8 cellular contexts compared by ENCODE assay signal in the genomic region with DNA sequence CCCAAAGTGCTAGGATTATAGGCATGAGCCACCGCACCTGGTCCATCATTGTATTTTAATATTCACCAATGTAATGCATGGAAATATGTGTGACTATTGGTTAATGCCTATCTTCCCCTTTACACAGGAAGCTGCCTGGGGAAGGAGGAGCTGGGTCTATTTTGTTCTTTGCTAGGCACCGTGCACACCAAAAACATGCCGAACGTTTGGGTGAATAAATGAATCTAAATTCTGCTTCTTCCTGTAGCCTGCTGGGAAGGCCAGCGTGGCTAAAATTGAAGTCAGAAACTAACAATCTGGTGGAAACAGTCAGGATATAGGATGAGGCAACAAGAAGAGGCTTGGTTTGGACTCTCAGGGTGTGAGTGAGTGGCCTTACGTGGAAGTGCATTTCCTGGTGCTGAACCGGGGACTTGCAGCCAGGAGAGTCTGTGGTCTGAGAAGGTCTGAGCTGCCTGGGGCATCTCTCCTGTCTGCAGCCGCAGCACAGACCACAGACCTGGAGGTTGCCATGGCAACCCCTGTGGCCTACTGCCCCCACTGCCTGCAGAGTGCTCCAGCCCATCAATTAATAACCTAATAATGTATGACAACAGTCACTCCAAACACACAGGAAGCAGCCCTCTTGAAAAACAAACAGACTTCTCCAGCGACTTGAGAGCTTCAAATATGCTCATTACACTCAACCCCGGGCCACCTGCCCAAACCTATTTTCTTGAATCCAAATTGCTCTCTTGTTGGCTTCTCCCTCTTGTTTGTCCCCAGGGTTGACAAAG. TPM values are rescaled to one million over a fixed set of nuclear protein-coding genes. Genes with fewer than 3 reads are reported as not detected.
DNase-seq lines count a peak whose midpoint lies in the region; ATAC-seq and TF ChIP-seq lines count a peak whose summit lies in the region.

No MANE protein-coding gene starts in this region.

- intact Hi-C loops in Right ventricle myocardium superior (cut with DNase I) = no loop called here
- intact Hi-C loops in Right ventricle myocardium inferior (cut with DNase I) = no loop called here

- H3K4me3 ChIP-seq in Jurkat, Clone E6-1 (ENCODE audit: low read length) = peak overlapping the region; percentile 14

- DNase-seq in Right ventricle myocardium superior (peak; percentile 44), Right ventricle myocardium inferior (ENCODE audit: missing footprints) (no peak), cerebellar nuclear complex (lab: John Stamatoyannopoulos, UW) (peak; percentile 23 to 49), NCI-H526 treated with DMSO at 0.1 percent for 48 hours (lab: John Stamatoyannopoulos, UW) (no peak)
- DNase-seq in Jurkat, Clone E6-1 (ENCODE audit: low read depth, low spot score) = no peak
- peak; percentile 33 for DNase-seq in stimulated activated CD8-positive, alpha-beta memory T cell treated with anti-CD3 and anti-CD28 coated beads, Interleukin-12 subunit alpha, Interleukin-12 subunit beta, amount 100 ng/mL, for 4 hours (ENCODE audit: low read depth)

- no peak for ATAC-seq in Right ventricle myocardium superior (ENCODE audit: poor library complexity)
- no peak for ATAC-seq in Right ventricle myocardium inferior
- peak; percentile 85 for ATAC-seq in GM21737 (IDR thresholded peaks at IDR 0.05; ENCODE audit: unreplicated experiment)

TF ChIP-seq in PFSK-1, 5 proteins besides CTCF, POLR2A, EP300 and RAD21:
- TF ChIP-seq SIN3A (IDR thresholded peaks at IDR 0.05; ENCODE audit: borderline replicate concordance, insufficient read depth, low read length) = peak; percentile 49; the same call in 1 of the 2 replicates
- TF ChIP-seq TAF1 (IDR thresholded peaks at IDR 0.05; ENCODE audit: borderline replicate concordance, insufficient read depth, low read length) = no peak
- no peak for TF ChIP-seq REST (IDR thresholded peaks at IDR 0.05; ENCODE audit: insufficient read depth in 1 of 2, low read depth in 2 of 2, low read length in 2 of 2)

RNA-seq across cellular contexts. Expression of gene GPR68, which starts 5.5 kb away (rescaled TPM):
- total RNA-seq in Right ventricle myocardium superior (0.13 TPM), Right ventricle myocardium inferior (0.16 TPM)
- polyA plus RNA-seq in Jurkat, Clone E6-1 (2012; ENCODE audit: insufficient read depth, insufficient read length) = 7.5 TPM
- polyA plus RNA-seq in PFSK-1 (2012; ENCODE audit: insufficient read length, low read depth) = not detected

Comparison
In these comparisons a context has a peak if more than half of its experiments do, and no peak if none do; other contexts are left out.
1. DNase-seq: peak in Right ventricle myocardium superior (single experiment), cerebellar nuclear complex (2 of 2) and stimulated activated CD8-positive, alpha-beta memory T cell treated with anti-CD3 and anti-CD28 coated beads, Interleukin-12 subunit alpha, Interleukin-12 subunit beta, amount 100 ng/mL, for 4 hours (single experiment); none in Right ventricle myocardium inferior (single experiment), Jurkat, Clone E6-1 (single experiment) and NCI-H526 treated with DMSO at 0.1 percent for 48 hours (single experiment).